In genomic region chr7:94087664-94088352, GRCh38 we compare ENCODE assay signal across 8 cellular contexts.
DNase-seq lines count a peak whose midpoint lies in the region; ATAC-seq and TF ChIP-seq lines count a peak whose summit lies in the region.

No MANE protein-coding gene starts in this region.

- in situ Hi-C loops in gastrocnemius medialis (cut with MboI; ENCODE audit: low sequenced_read_pairs in 4 of 4), result loop anchor here in 3 of 4 donors (10.0 to 25.0 kb wide), 2 partner anchors 183 to 201 kb away; partner anchors contain the start of genes TFPI2 (in 2 of the 3) and GNGT1 (in 1 of the 3)

- H3K79me2 ChIP-seq in GM23338 (replicated peaks; ENCODE audit: insufficient read depth), result no peaks in the 10 kb centered on the region

- no peaks in the 10 kb centered on the region for H3K9me3 Mint-ChIP-seq in GM23338

- no peak overlapping the region; the same call in 1 of the 2 replicates for H3K27ac Mint-ChIP-seq in GM23338

- H3K4me1 Mint-ChIP-seq in GM23338, result peaks cover 21% of the 10 kb centered on the region

- H3K9me3 ChIP-seq in Peyer's patch (no peaks in the 10 kb centered on the region), adipocyte (ENCODE audit: control insufficient read depth, low read length) (no peaks in the 10 kb centered on the region), right cardiac atrium (ENCODE audit: control insufficient read depth, low read length) (no peaks in the 10 kb centered on the region), gastrocnemius medialis (no peaks in the 10 kb centered on the region)

- 17% methylated on average over 6 of the region's 6 CpGs for WGBS in right cardiac atrium

- H3K9me2 ChIP-seq in GM23338 (ENCODE audit: insufficient read depth), result no peaks in the 10 kb centered on the region

- no peaks in the 10 kb centered on the region for H3K27me3 Mint-ChIP-seq in GM23338 (ENCODE audit: insufficient read depth, low read depth, poor library complexity)

- H3K27ac ChIP-seq in GM23338 (ENCODE audit: low read depth), result no peak overlapping the region
- no peak overlapping the region for H3K27ac ChIP-seq in Peyer's patch
- H3K27ac ChIP-seq in right cardiac atrium (ENCODE audit: low read length), result no peak overlapping the region
- H3K27ac ChIP-seq in gastrocnemius medialis, result no peak overlapping the region

- peak overlapping the region; percentile 27; the same call in 1 of the 2 replicates for H3K4me2 ChIP-seq in GM23338

- TF ChIP-seq CTCF in GM23338 (conservative IDR thresholded peaks at IDR 0.05; ENCODE audit: low read depth in 2 of 2), result peak; percentile 89 to 94
- TF ChIP-seq CTCF in Peyer's patch (IDR thresholded peaks at IDR 0.05), result peak; percentile 66 to 83 (median 76)
- peak in 4 of 5 experiments; percentile 33 to 68 (median 55) for TF ChIP-seq CTCF in gastrocnemius medialis (IDR thresholded peaks at IDR 0.05 in 4 of 5, conservative IDR thresholded peaks at IDR 0.05 in 1 of 5)

- peak overlapping the region; percentile 75 for H3K9ac ChIP-seq in adipocyte (ENCODE audit: low read length)

- no peaks in the 10 kb centered on the region for H4K20me1 ChIP-seq in GM23338 (replicated peaks; ENCODE audit: insufficient read depth)

- ATAC-seq in GM23338 (peak; percentile 96), right cardiac atrium (peak; percentile 65 to 76), gastrocnemius medialis (peak in 1 of 2 donors; percentile 55)

- no peaks in the 10 kb centered on the region for H3F3A ChIP-seq in GM23338 (replicated peaks; ENCODE audit: low read depth)

- no peak overlapping the region for H3K4me3 Mint-ChIP-seq in GM23338

- H3K36me3 Mint-ChIP-seq in GM23338 (ENCODE audit: low read depth), result no peaks in the 10 kb centered on the region

- H3K4me3 ChIP-seq in GM23338 (no peak overlapping the region), Peyer's patch (peak overlapping the region in 1 of 4 donors; percentile 16), adipocyte (ENCODE audit: low read length) (peak overlapping the region; percentile 76), right cardiac atrium (ENCODE audit: low read length) (peak overlapping the region; percentile 48), gastrocnemius medialis (peak overlapping the region in 3 of 4 donors; percentile 14 to 27 (median 16))

- TF ChIP-seq POLR2A in Peyer's patch (IDR thresholded peaks at IDR 0.05) (no peak), gastrocnemius medialis (IDR thresholded peaks at IDR 0.05) (no peak)

- peaks cover 12% of the 10 kb centered on the region for H3K4me1 ChIP-seq in GM23338 (ENCODE audit: insufficient read depth)
- H3K4me1 ChIP-seq in Peyer's patch, result no peaks in the 10 kb centered on the region
- H3K4me1 ChIP-seq in adipocyte (ENCODE audit: control insufficient read depth, insufficient read depth, low read length), result no peaks in the 10 kb centered on the region
- H3K4me1 ChIP-seq in right cardiac atrium (ENCODE audit: control insufficient read depth, insufficient read depth, low read length), result no peaks in the 10 kb centered on the region
- H3K4me1 ChIP-seq in gastrocnemius medialis, result peaks cover 0 to 4% of the 10 kb centered on the region in 2 donors

- H2AFZ ChIP-seq in GM23338, result no peak overlapping the region

- DNase-seq in DMS 273 (lab: John Stamatoyannopoulos, UW; ENCODE audit: unreplicated experiment) (peak; percentile 71), DMS 273 treated with DMSO at 0.1 percent for 48 hours (lab: John Stamatoyannopoulos, UW) (no peak), GM23338 (ENCODE audit: low spot score) (peak; percentile 86), KG1 (lab: John Stamatoyannopoulos, UW) (peak; percentile 28), Peyer's patch (peak in 2 of 3 donors; percentile 49 to 72), adipocyte (ENCODE audit: low read depth) (peak; percentile 87), right cardiac atrium (no peak), gastrocnemius medialis (no peak)

- H3K27me3 ChIP-seq in GM23338 (ENCODE audit: insufficient read depth), result no peaks in the 10 kb centered on the region
- H3K27me3 ChIP-seq in Peyer's patch, result no peaks in the 10 kb centered on the region
- no peaks in the 10 kb centered on the region for H3K27me3 ChIP-seq in adipocyte (replicated peaks; ENCODE audit: control insufficient read depth, insufficient read depth, low read length)
- H3K27me3 ChIP-seq in right cardiac atrium (ENCODE audit: control insufficient read depth, insufficient read depth), result no peaks in the 10 kb centered on the region
- no peaks in the 10 kb centered on the region for H3K27me3 ChIP-seq in gastrocnemius medialis

- H3K36me3 ChIP-seq in GM23338 (ENCODE audit: insufficient read depth) (no peaks in the 10 kb centered on the region), Peyer's patch (no peaks in the 10 kb centered on the region), adipocyte (ENCODE audit: control insufficient read depth, insufficient read depth, low read length, severe bottlenecking) (no peaks in the 10 kb centered on the region), gastrocnemius medialis (no peaks in the 10 kb centered on the region)

- intact Hi-C loops in right cardiac atrium (cut with DNase I), result loop anchor here in 3 of 4 donors (5.0 to 10.0 kb wide), 2 partner anchors 186 to 193 kb away; partner anchors contain the start of gene TFPI2 (in 1 of the 3)
- intact Hi-C loops in gastrocnemius medialis (cut with DNase I; ENCODE audit: low total_unique reads), result loop anchor here (5.0 kb wide), 1 partner anchor 186 kb away; no protein-coding TSS in a partner anchor

TF ChIP-seq in GM23338, 12 proteins besides CTCF, POLR2A, EP300 and RAD21 (continues in another document):
- no peak for TF ChIP-seq NANOG (IDR thresholded peaks at IDR 0.05; ENCODE audit: borderline replicate concordance)
- TF ChIP-seq REST (IDR thresholded peaks at IDR 0.05; ENCODE audit: unreplicated experiment), result no peak
- no peak for TF ChIP-seq ZNF331 (CRISPR knock-in tag; IDR thresholded peaks at IDR 0.05; ENCODE audit: low read depth)
- TF ChIP-seq JUNB (IDR thresholded peaks at IDR 0.05; ENCODE audit: unreplicated experiment), result no peak
- TF ChIP-seq POLR2AphosphoS5 (IDR thresholded peaks at IDR 0.05; ENCODE audit: low read depth), result no peak
- TF ChIP-seq EZH2 (IDR thresholded peaks at IDR 0.05; ENCODE audit: low read depth, unreplicated experiment), result no peak
- no peak for TF ChIP-seq CREB1 (CRISPR knock-in tag; IDR thresholded peaks at IDR 0.05; ENCODE audit: low read depth)
- no peak for TF ChIP-seq ZNF114 (CRISPR knock-in tag; IDR thresholded peaks at IDR 0.05)
- TF ChIP-seq ETS1 (IDR thresholded peaks at IDR 0.05), result no peak

Comparison
In these comparisons a context has a peak if more than half of its experiments do, and no peak if none do; other contexts are left out.
1. DNase-seq: peak in DMS 273 (single experiment), GM23338 (single experiment), KG1 (single experiment), Peyer's patch (2 of 3) and adipocyte (single experiment); none in DMS 273 treated with DMSO at 0.1 percent for 48 hours (single experiment), right cardiac atrium (0 of 3) and gastrocnemius medialis (0 of 2).
2. Peak in every context shown above with its lines, with median percentiles within 50 percentile points of each other: CTCF ChIP-seq.